16 cellular contexts compared by ENCODE assay signal in the genomic region with DNA sequence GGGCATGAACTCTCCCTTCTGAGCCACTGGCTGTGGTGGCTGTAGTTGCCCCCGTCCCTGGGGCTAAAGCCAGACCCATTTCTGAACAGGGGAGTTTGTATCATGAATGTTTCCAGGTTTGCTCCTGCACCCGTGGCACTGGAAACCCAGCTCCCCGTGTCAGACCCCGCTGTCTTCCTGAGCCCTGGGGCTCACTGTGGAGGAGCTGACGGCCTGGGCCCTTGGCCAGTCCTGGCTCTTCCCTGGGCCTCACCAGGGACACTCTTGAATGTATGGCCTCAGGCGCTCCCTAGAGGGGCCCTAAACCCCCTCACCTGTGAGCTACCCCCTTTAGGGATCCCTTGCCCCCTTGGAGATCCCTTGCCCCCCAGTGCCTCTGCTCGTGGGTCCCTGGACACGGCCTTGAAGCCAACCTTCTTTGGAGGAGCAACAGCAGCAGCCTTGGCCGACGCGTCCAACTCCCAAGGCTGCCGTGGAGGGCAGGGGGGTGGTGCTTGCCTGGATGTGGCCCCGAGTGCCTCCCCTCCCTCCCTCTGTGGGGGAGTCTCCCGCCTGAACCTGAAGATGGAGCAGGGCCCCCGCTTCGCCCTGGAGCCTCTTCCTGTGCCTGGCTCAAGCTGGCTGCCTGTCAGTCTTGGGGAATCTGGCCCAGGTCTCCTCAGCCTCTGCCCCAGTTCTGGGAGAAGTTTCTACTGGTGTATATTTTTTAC. TPM values are rescaled to one million over a fixed set of nuclear protein-coding genes. Genes with fewer than 3 reads are reported as not detected.
DNase-seq lines count a peak whose midpoint lies in the region; ATAC-seq, FAIRE-seq and TF ChIP-seq lines count a peak whose summit lies in the region.
"Had no signal": no experiment of that assay in that cellular context is flagged by ENCODE, and none has a peak within 500 bp of the region (broad histone marks: within the 10 kb centered on the region; RNA-seq: fewer than 3 reads in every experiment).

No MANE protein-coding gene starts in this region.

- ATAC-seq in heart left ventricle (peak in 2 of 4 donors; percentile 6), Right ventricle myocardium inferior (no peak), omental fat pad (ENCODE audit: low FRiP score) (peak; percentile 13), GM21423 (IDR thresholded peaks at IDR 0.05; ENCODE audit: unreplicated experiment) (no peak)
- ATAC-seq: activated CD8-positive, alpha-beta memory T cell treated with anti-CD3 and anti-CD28 coated beads, Interleukin-2, amount 10 ng/mL, durations not matched to agents 7 days and 5 days; activated naive CD4-positive, alpha-beta T cell treated with anti-CD3 and anti-CD28 coated beads, Interleukin-2, amount 50 U/mL, for 72 hours had no signal

- H3K9ac ChIP-seq in endothelial cell of umbilical vein (replicated peaks; ENCODE audit: extremely low read depth, insufficient read depth, low read length) = no peak overlapping the region

- CTCF ChIA-PET in endothelial cell of umbilical vein (lab: Charles Lee) = interaction anchor here (0.6 to 0.8 kb wide), 3 partner anchors 13 to 20 kb away, joined by 3 read pairs; partner anchors contain the start of gene TSEN54

- no peak overlapping the region for H2AFZ ChIP-seq in endothelial cell of umbilical vein (ENCODE audit: low read depth, low read length)

- H3K9me1 ChIP-seq in endothelial cell of umbilical vein (replicated peaks; ENCODE audit: control insufficient read depth, extremely low read depth, insufficient read depth, low read length) = no peaks in the 10 kb centered on the region

- H4K20me1 ChIP-seq in endothelial cell of umbilical vein (replicated peaks; ENCODE audit: control insufficient read depth, extremely low read depth, insufficient read depth, low read length) = no peaks in the 10 kb centered on the region

- H3K27me3 ChIP-seq in heart left ventricle (no peaks in the 10 kb centered on the region), endothelial cell of umbilical vein (ENCODE audit: control insufficient read depth in 2 of 2, insufficient read depth in 2 of 2, low read length in 2 of 2) (no peaks in the 10 kb centered on the region), uterus (no peaks in the 10 kb centered on the region)
- H3K27me3 ChIP-seq: colonic mucosa had no signal

- H3K9me3 ChIP-seq in heart left ventricle = no peaks in the 10 kb centered on the region
- H3K9me3 ChIP-seq in endothelial cell of umbilical vein (replicated peaks; ENCODE audit: control insufficient read depth, insufficient read depth, low read length) = no peaks in the 10 kb centered on the region
- no peaks in the 10 kb centered on the region for H3K9me3 ChIP-seq in uterus
- H3K9me3 ChIP-seq: colonic mucosa had no signal

- POLR2A ChIA-PET in endothelial cell of umbilical vein (lab: Charles Lee) = no interaction called here

- TSS peak; percentile 55 for BruUV-seq in endothelial cell of umbilical vein (replicated peaks; lab: Mats Ljungman, UMichigan)

- no peak overlapping the region for H3K4me3 ChIP-seq in heart left ventricle
- H3K4me3 ChIP-seq in endothelial cell of umbilical vein (replicated peaks in 1 of 3; ENCODE audit: insufficient read depth in 1 of 3, low read depth in 1 of 3, low read length in 3 of 3) = no peak overlapping the region
- no peak overlapping the region for H3K4me3 ChIP-seq in uterus
- H3K4me3 ChIP-seq: colonic mucosa had no signal

- FAIRE-seq in endothelial cell of umbilical vein (lab: Jason Lieb, UNC) = no peak

- H3K4me1 ChIP-seq in heart left ventricle (peaks cover 0 to 48% (median 19%) of the 10 kb centered on the region in 12 donors), endothelial cell of umbilical vein (ENCODE audit: control insufficient read depth, extremely low read depth, insufficient read depth, low read length) (peaks cover 3% of the 10 kb centered on the region), uterus (no peaks in the 10 kb centered on the region)
- H3K4me1 ChIP-seq: colonic mucosa had no signal

- H3K27ac ChIP-seq in heart left ventricle = peak overlapping the region; percentile 28 to 75 (median 56)
- no peak overlapping the region for H3K27ac ChIP-seq in endothelial cell of umbilical vein (ENCODE audit: insufficient read depth, low read depth, low read length)
- H3K27ac ChIP-seq in uterus = peak overlapping the region; percentile 62 to 71
- H3K27ac ChIP-seq: colonic mucosa had no signal

- DNase-seq in heart left ventricle = peak in 1 of 5 donors; percentile 35
- DNase-seq in Right ventricle myocardium inferior (ENCODE audit: missing footprints) = no peak
- no peak for DNase-seq in endothelial cell of umbilical vein (ENCODE audit: low read depth, low spot score)
- no peak for DNase-seq in omental fat pad (ENCODE audit: low spot score)
- DNase-seq in uterus = peak; percentile 64 to 69
- no peak for DNase-seq in activated effector memory CD4-positive, alpha-beta T cell treated with anti-CD3 and anti-CD28 coated beads, Interleukin-2, amount 50 U/mL, for 16 hours
- DNase-seq in activated CD8-positive, alpha-beta memory T cell treated with anti-CD3 and anti-CD28 coated beads, Interleukin-2, amount 50 U/mL, for 48 hours = no peak
- DNase-seq: activated CD8-positive, alpha-beta memory T cell treated with anti-CD3 and anti-CD28 coated beads, Interleukin-2, amount 10 ng/mL, durations not matched to agents 7 days and 5 days; colonic mucosa; midbrain; NCI-H1092; NCI-H345; stimulated activated CD4-positive, alpha-beta T cell treated with anti-CD3 and anti-CD28 coated beads, Interleukin-2, amount 100 ng/mL, for 24 hours; SW 1271 had no signal

- TF ChIP-seq POLR2A in heart left ventricle (IDR thresholded peaks at IDR 0.05) (no peak), endothelial cell of umbilical vein (IDR thresholded peaks at IDR 0.05; ENCODE audit: low read depth, low read length) (no peak), uterus (IDR thresholded peaks at IDR 0.05) (no peak)

- H3K36me3 ChIP-seq in heart left ventricle = peaks cover 0 to 90% (median 80%) of the 10 kb centered on the region in 9 donors
- peaks cover 0 to 38% of the 10 kb centered on the region in 2 experiments for H3K36me3 ChIP-seq in endothelial cell of umbilical vein (ENCODE audit: control insufficient read depth in 2 of 2, extremely low read depth in 1 of 2, insufficient read depth in 2 of 2, low read length in 2 of 2)
- no peaks in the 10 kb centered on the region for H3K36me3 ChIP-seq in uterus
- H3K36me3 ChIP-seq: colonic mucosa had no signal

- 48 to 73% (median 60%) methylated on average over 3 to 16 of the region's 16 CpGs for WGBS in heart left ventricle, 4 donors

- dilution Hi-C loops in endothelial cell of umbilical vein (cut with MboI; ENCODE audit: extremely low pct_ligation_motif_present, low sequenced_read_pairs) = no loop called here

- H3K79me2 ChIP-seq in endothelial cell of umbilical vein (ENCODE audit: control insufficient read depth, insufficient read depth, low read length) = no peaks in the 10 kb centered on the region

- H3K4me2 ChIP-seq in endothelial cell of umbilical vein (ENCODE audit: insufficient read depth, low read length) = no peak overlapping the region

- intact Hi-C loops in heart left ventricle (cut with DNase I) (loop anchor here in 1 of 10 donors (5.0 kb wide), 1 partner anchor 42 kb away; the partner anchor contains the start of gene TMEM94), Right ventricle myocardium inferior (cut with DNase I) (no loop called here), endothelial cell of umbilical vein (cut with micrococcal nuclease) (no loop called here), uterus (cut with DNase I; ENCODE audit: low total_unique reads) (no loop called here)

- no peak for TF ChIP-seq CTCF in heart left ventricle (IDR thresholded peaks at IDR 0.05)
- no peak for TF ChIP-seq CTCF in endothelial cell of umbilical vein (IDR thresholded peaks at IDR 0.05; ENCODE audit: extremely low read depth in 1 of 2, insufficient read depth in 1 of 2, low read depth in 1 of 2, low read length in 2 of 2)
- TF ChIP-seq CTCF in omental fat pad (IDR thresholded peaks at IDR 0.05) = no peak
- no peak for TF ChIP-seq CTCF in uterus (IDR thresholded peaks at IDR 0.05)

RNA-seq across cellular contexts. Expression of gene CASKIN2, which starts 15.9 kb away (rescaled TPM):
- total RNA-seq in heart left ventricle (10 to 100 TPM; 27.1 to 51.2 (median 39.3) TPM), Right ventricle myocardium inferior (39.1 TPM), endothelial cell of umbilical vein (34.6 and 37.6 TPM in 2 replicates), omental fat pad (10 to 100 TPM in 3 of 4 donors, 1 to 10 TPM in 1; 6.7 to 61.5 (median 23.9) TPM), uterus (100 to 1,000 TPM in 1 of 4 donors, 10 to 100 TPM in 1, 1 to 10 TPM in 2; 7.4 to 122 (median 15.5) TPM)
- polyA plus RNA-seq in heart left ventricle (10 to 100 TPM; 19.5 to 23.2 TPM), endothelial cell of umbilical vein (10.6 and 13.0 TPM in 2 replicates)
- 8.2 and 9.8 TPM in 2 replicates for polyA plus RNA-seq in endothelial cell of umbilical vein (2011; cell fraction: cytosol; rRNA removed)
- polyA plus RNA-seq in endothelial cell of umbilical vein (2011; cell fraction: nucleus; rRNA removed) = 24.7 and 30.9 TPM in 2 replicates
- 12.8 and 16.5 TPM in 2 replicates for polyA plus RNA-seq in endothelial cell of umbilical vein (2012)
- 12.5 and 21.0 TPM in 2 replicates for polyA minus RNA-seq in endothelial cell of umbilical vein
- 12.1 TPM for polyA minus RNA-seq in endothelial cell of umbilical vein (2011; cell fraction: cytosol; rRNA and poly(A)+ RNA removed)
- polyA minus RNA-seq in endothelial cell of umbilical vein (2011; cell fraction: nucleus; rRNA and poly(A)+ RNA removed) = 15.2 and 18.1 TPM in 2 replicates

RNA-seq across cellular contexts. Expression of gene TSEN54, which starts 16.9 kb away (rescaled TPM):
- total RNA-seq in heart left ventricle (10 to 100 TPM in 2 of 9 donors, 1 to 10 TPM in 7; 4.0 to 11.6 (median 7.1) TPM), Right ventricle myocardium inferior (6.1 TPM), endothelial cell of umbilical vein (16.7 and 22.3 TPM in 2 replicates), omental fat pad (10 to 100 TPM in 3 of 4 donors, 1 to 10 TPM in 1; 9.4 to 33.3 (median 14.9) TPM), uterus (100 to 1,000 TPM in 1 of 4 donors, 10 to 100 TPM in 3; 17.4 to 102 (median 20.6) TPM)
- polyA plus RNA-seq in heart left ventricle (10 to 100 TPM in 1 of 2 donors, 1 to 10 TPM in 1; 9.4 to 12.4 TPM), endothelial cell of umbilical vein (26.3 and 28.8 TPM in 2 replicates)
- 19.9 and 20.0 TPM in 2 replicates for polyA plus RNA-seq in endothelial cell of umbilical vein (2011; cell fraction: cytosol; rRNA removed)
- polyA plus RNA-seq in endothelial cell of umbilical vein (2011; cell fraction: nucleus; rRNA removed) = 37.0 and 40.3 TPM in 2 replicates
- 17.6 and 22.3 TPM in 2 replicates for polyA plus RNA-seq in endothelial cell of umbilical vein (2012)
- 16.9 and 28.6 TPM in 2 replicates for polyA minus RNA-seq in endothelial cell of umbilical vein
- polyA minus RNA-seq in endothelial cell of umbilical vein (2011; cell fraction: cytosol; rRNA and poly(A)+ RNA removed) = 18.0 TPM
- 6.7 and 11.5 TPM in 2 replicates for polyA minus RNA-seq in endothelial cell of umbilical vein (2011; cell fraction: nucleus; rRNA and poly(A)+ RNA removed)

RNA-seq across cellular contexts. Expression of gene LLGL2, which starts 26.0 kb away (rescaled TPM):
- total RNA-seq in heart left ventricle (1 to 10 TPM; 1.8 to 5.9 (median 3.4) TPM), Right ventricle myocardium inferior (4.1 TPM), endothelial cell of umbilical vein (5.4 and 5.8 TPM in 2 replicates), omental fat pad (10 to 100 TPM in 1 of 4 donors, 1 to 10 TPM in 3; 5.4 to 10.4 (median 6.7) TPM), uterus (10 to 100 TPM in 3 of 4 donors, 1 to 10 TPM in 1; 3.1 to 31.9 (median 14.0) TPM)
- polyA plus RNA-seq in heart left ventricle (1 to 10 TPM; 6.6 to 8.1 TPM), endothelial cell of umbilical vein (5.3 and 6.1 TPM in 2 replicates)
- 2.6 and 2.8 TPM in 2 replicates for polyA plus RNA-seq in endothelial cell of umbilical vein (2011; cell fraction: cytosol; rRNA removed)
- polyA plus RNA-seq in endothelial cell of umbilical vein (2011; cell fraction: nucleus; rRNA removed) = 8.0 and 9.6 TPM in 2 replicates
- polyA plus RNA-seq in endothelial cell of umbilical vein (2012) = 1.4 and 3.9 TPM in 2 replicates
- 2.3 and 2.7 TPM in 2 replicates for polyA minus RNA-seq in endothelial cell of umbilical vein
- 23.6 TPM for polyA minus RNA-seq in endothelial cell of umbilical vein (2011; cell fraction: cytosol; rRNA and poly(A)+ RNA removed)
- 2.5 and 4.7 TPM in 2 replicates for polyA minus RNA-seq in endothelial cell of umbilical vein (2011; cell fraction: nucleus; rRNA and poly(A)+ RNA removed)

RNA-seq across cellular contexts. Expression of gene TMEM94, which starts 43.0 kb away (rescaled TPM):
- total RNA-seq in heart left ventricle (100 to 1,000 TPM in 1 of 9 donors, 10 to 100 TPM in 8; 35.7 to 130 (median 52.7) TPM), Right ventricle myocardium inferior (50.3 TPM), endothelial cell of umbilical vein (68.4 and 69.2 TPM in 2 replicates), omental fat pad (10 to 100 TPM; 27.9 to 66.0 (median 46.1) TPM), uterus (10 to 100 TPM in 2 of 4 donors, 1 to 10 TPM in 2; 3.8 to 91.2 (median 26.0) TPM)
- polyA plus RNA-seq in heart left ventricle (10 to 100 TPM; 34.1 to 35.0 TPM), endothelial cell of umbilical vein (75.9 and 131 TPM in 2 replicates)
- polyA plus RNA-seq in endothelial cell of umbilical vein (2011; cell fraction: cytosol; rRNA removed) = 46.4 and 54.3 TPM in 2 replicates
- polyA plus RNA-seq in endothelial cell of umbilical vein (2011; cell fraction: nucleus; rRNA removed) = 371 and 452 TPM in 2 replicates
- 47.6 and 53.1 TPM in 2 replicates for polyA plus RNA-seq in endothelial cell of umbilical vein (2012)
- polyA minus RNA-seq in endothelial cell of umbilical vein = 64.3 and 74.9 TPM in 2 replicates
- polyA minus RNA-seq in endothelial cell of umbilical vein (2011; cell fraction: cytosol; rRNA and poly(A)+ RNA removed) = 25.6 TPM
- 74.1 and 107 TPM in 2 replicates for polyA minus RNA-seq in endothelial cell of umbilical vein (2011; cell fraction: nucleus; rRNA and poly(A)+ RNA removed)

Comparison
In these comparisons a context has a peak if more than half of its experiments do, and no peak if none do; other contexts are left out.
1. DNase-seq: peak in uterus (2 of 2); none in Right ventricle myocardium inferior (single experiment), endothelial cell of umbilical vein (single experiment), omental fat pad (single experiment), activated effector memory CD4-positive, alpha-beta T cell treated with anti-CD3 and anti-CD28 coated beads, Interleukin-2, amount 50 U/mL, for 16 hours (single experiment) and activated CD8-positive, alpha-beta memory T cell treated with anti-CD3 and anti-CD28 coated beads, Interleukin-2, amount 50 U/mL, for 48 hours (single experiment).